ENCODE assay signal across 1 cellular context in the genomic region with DNA sequence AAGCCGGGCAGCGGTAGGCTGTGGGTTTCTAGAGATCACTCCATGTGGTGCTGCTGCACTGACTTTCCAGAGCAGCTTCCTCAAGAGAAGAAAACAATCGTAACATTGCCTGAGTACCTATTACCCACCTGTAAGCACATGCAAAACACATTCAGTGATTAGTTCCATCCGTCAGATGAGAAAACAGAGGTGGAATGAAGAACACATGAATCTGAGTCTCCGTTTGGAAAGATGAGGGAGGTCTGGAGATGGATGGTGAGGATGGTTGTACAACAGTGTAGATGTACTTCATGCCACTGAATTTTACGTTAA.
TF ChIP-seq lines count a peak whose summit lies in the region.

No MANE protein-coding gene starts in this region.

TF ChIP-seq in IMR-90, 13 proteins besides CTCF, POLR2A, EP300 and RAD21:
- TF ChIP-seq NFE2L2 (IDR thresholded peaks at IDR 0.05; ENCODE audit: low read depth, low read length) (no peak), CHD1 (IDR thresholded peaks at IDR 0.05; ENCODE audit: low read depth, low read length) (no peak), FOS (IDR thresholded peaks at IDR 0.05; ENCODE audit: low read depth, low read length) (no peak), CEBPB (IDR thresholded peaks at IDR 0.05; ENCODE audit: low read depth, low read length) (no peak), SMC3 (IDR thresholded peaks at IDR 0.05; ENCODE audit: low read depth, low read length) (no peak)
- TF ChIP-seq, protein P1, sequence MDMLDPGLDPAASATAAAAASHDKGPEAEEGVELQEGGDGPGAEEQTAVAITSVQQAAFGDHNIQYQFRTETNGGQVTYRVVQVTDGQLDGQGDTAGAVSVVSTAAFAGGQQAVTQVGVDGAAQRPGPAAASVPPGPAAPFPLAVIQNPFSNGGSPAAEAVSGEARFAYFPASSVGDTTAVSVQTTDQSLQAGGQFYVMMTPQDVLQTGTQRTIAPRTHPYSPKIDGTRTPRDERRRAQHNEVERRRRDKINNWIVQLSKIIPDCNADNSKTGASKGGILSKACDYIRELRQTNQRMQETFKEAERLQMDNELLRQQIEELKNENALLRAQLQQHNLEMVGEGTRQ (IDR thresholded peaks at IDR 0.05; ENCODE audit: low read depth, low read length): no peak
